17 cellular contexts compared by ENCODE assay signal in the genomic region with DNA sequence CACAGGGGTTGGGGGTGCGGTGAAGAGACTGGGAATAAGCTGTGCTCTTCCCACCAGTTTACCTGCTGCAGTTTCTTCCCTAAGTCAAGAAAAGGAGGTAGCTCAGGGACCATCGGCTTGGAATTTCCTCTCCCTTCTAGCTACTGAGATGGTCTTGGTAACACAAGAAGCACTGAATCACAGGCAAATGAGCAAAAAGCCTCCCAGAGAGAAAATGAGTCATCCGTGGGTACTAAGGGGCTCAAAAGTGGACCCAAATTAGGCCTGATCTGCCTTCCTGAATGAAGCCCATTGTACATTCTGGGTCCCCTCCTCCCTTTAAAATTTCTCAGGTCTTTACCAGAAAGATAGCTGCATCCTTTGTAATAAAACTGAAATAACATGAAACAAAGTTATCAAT. TPM values are rescaled to one million over a fixed set of nuclear protein-coding genes. Genes with fewer than 3 reads are reported as not detected.
DNase-seq lines count a peak whose midpoint lies in the region; ATAC-seq and TF ChIP-seq lines count a peak whose summit lies in the region.
"Had no signal": no experiment of that assay in that cellular context is flagged by ENCODE, and none has a peak within 500 bp of the region (broad histone marks: within the 10 kb centered on the region; RNA-seq: fewer than 3 reads in every experiment).

No MANE protein-coding gene starts in this region.

- no peak overlapping the region for H3K4me2 ChIP-seq in fibroblast of lung (ENCODE audit: extremely low read depth, insufficient read depth, low read length)

- no peak for DNase-seq in activated CD4-positive, alpha-beta T cell treated with anti-CD3 and anti-CD28 coated beads for 36 hours
- DNase-seq in activated CD4-positive, alpha-beta T cell treated with anti-CD3 and anti-CD28 coated beads for 4 hours: no peak
- DNase-seq in fibroblast of lung (ENCODE audit: low read depth in 2 of 2): peak; percentile 32 to 65
- no peak for DNase-seq in stimulated activated naive CD8-positive, alpha-beta T cell treated with anti-CD3 and anti-CD28 coated beads, Interleukin-15, amount 100 ng/mL, for 72 hours
- no peak for DNase-seq in NCI-H2081 (lab: John Stamatoyannopoulos, UW)
- no peak for DNase-seq in activated CD4-positive, alpha-beta T cell treated with anti-CD3 and anti-CD28 coated beads, Interleukin-2, amount 50 U/mL, for 48 hours
- DNase-seq: activated CD4-positive, alpha-beta T cell treated with anti-CD3 and anti-CD28 coated beads, Interleukin-2, amount 50 U/mL, for 1 hour; activated naive CD4-positive, alpha-beta T cell treated with Interleukin-2 at 50 U/mL for 16 hours; DMS79 treated with DMSO at 0.1 percent for 48 hours; H7; left colon; NCI-H2029; sigmoid colon; tibial artery had no signal

- no peaks in the 10 kb centered on the region for H3K9me3 ChIP-seq in fibroblast of lung (ENCODE audit: control insufficient read depth, insufficient read depth, low read depth, low read length)
- H3K9me3 ChIP-seq: sigmoid colon, tibial artery had no signal

- peaks cover 18% of the 10 kb centered on the region for H3K4me1 Mint-ChIP-seq in activated CD4-positive, alpha-beta T cell treated with anti-CD3 and anti-CD28 coated beads for 36 hours
- peaks cover 21% of the 10 kb centered on the region for H3K4me1 Mint-ChIP-seq in stimulated activated naive CD8-positive, alpha-beta T cell treated with anti-CD3 and anti-CD28 coated beads, Interleukin-15, amount 100 ng/mL, for 72 hours
- H3K4me1 Mint-ChIP-seq: nephron had no signal

- no peak overlapping the region for H3K9ac ChIP-seq in fibroblast of lung (ENCODE audit: insufficient read depth, low read length)

- H3K27me3 Mint-ChIP-seq in activated CD4-positive, alpha-beta T cell treated with anti-CD3 and anti-CD28 coated beads for 36 hours: peaks cover 6% of the 10 kb centered on the region
- peaks cover 25% of the 10 kb centered on the region for H3K27me3 Mint-ChIP-seq in stimulated activated naive CD8-positive, alpha-beta T cell treated with anti-CD3 and anti-CD28 coated beads, Interleukin-15, amount 100 ng/mL, for 72 hours

- H3K36me3 ChIP-seq in fibroblast of lung (ENCODE audit: control insufficient read depth, insufficient read depth, low read length): no peaks in the 10 kb centered on the region
- H3K36me3 ChIP-seq: sigmoid colon had no signal

- H3K9me3 Mint-ChIP-seq in activated CD4-positive, alpha-beta T cell treated with anti-CD3 and anti-CD28 coated beads for 36 hours (ENCODE audit: low read depth): no peaks in the 10 kb centered on the region
- H3K9me3 Mint-ChIP-seq in stimulated activated naive CD8-positive, alpha-beta T cell treated with anti-CD3 and anti-CD28 coated beads, Interleukin-15, amount 100 ng/mL, for 72 hours: no peaks in the 10 kb centered on the region
- H3K9me3 Mint-ChIP-seq: nephron had no signal

- H3K4me3 Mint-ChIP-seq in activated CD4-positive, alpha-beta T cell treated with anti-CD3 and anti-CD28 coated beads for 36 hours: no peak overlapping the region
- peak overlapping the region; percentile 14 to 49 for H3K4me3 Mint-ChIP-seq in stimulated activated naive CD8-positive, alpha-beta T cell treated with anti-CD3 and anti-CD28 coated beads, Interleukin-15, amount 100 ng/mL, for 72 hours
- H3K4me3 Mint-ChIP-seq: nephron had no signal

- no peak for ATAC-seq in activated CD4-positive, alpha-beta T cell treated with anti-CD3 and anti-CD28 coated beads for 36 hours
- ATAC-seq in SK-N-SH treated with all-trans-retinoic acid at 6 μM for 48 hours: peak; percentile 86
- ATAC-seq in stimulated activated naive CD8-positive, alpha-beta T cell treated with anti-CD3 and anti-CD28 coated beads, Interleukin-15, amount 100 ng/mL, for 72 hours: peak; percentile 29
- ATAC-seq in HG03432 (IDR thresholded peaks at IDR 0.05; ENCODE audit: unreplicated experiment): no peak
- ATAC-seq: left colon had no signal

- POLR2A ChIA-PET in activated CD4-positive, alpha-beta T cell treated with anti-CD3 and anti-CD28 coated beads for 36 hours (lab: Charles Lee): no interaction called here

- H2AFZ ChIP-seq in fibroblast of lung (ENCODE audit: low read length): no peak overlapping the region

- no peaks in the 10 kb centered on the region for H3K79me2 ChIP-seq in fibroblast of lung (ENCODE audit: control insufficient read depth, insufficient read depth, low read length)

- H3K4me1 ChIP-seq in fibroblast of lung (ENCODE audit: control insufficient read depth, extremely low read depth, insufficient read depth, low read length): peaks cover 3% of the 10 kb centered on the region
- H3K4me1 ChIP-seq: sigmoid colon, tibial artery had no signal

- intact Hi-C loops in activated CD4-positive, alpha-beta T cell treated with anti-CD3 and anti-CD28 coated beads for 36 hours (cut with DNase I, micrococcal nuclease): no loop called here

- H3K27ac Mint-ChIP-seq in activated CD4-positive, alpha-beta T cell treated with anti-CD3 and anti-CD28 coated beads for 36 hours: peak overlapping the region; percentile 56
- peak overlapping the region in 1 of 2 donors; percentile 2 for H3K27ac Mint-ChIP-seq in stimulated activated naive CD8-positive, alpha-beta T cell treated with anti-CD3 and anti-CD28 coated beads, Interleukin-15, amount 100 ng/mL, for 72 hours
- H3K27ac Mint-ChIP-seq: nephron had no signal

- TF ChIP-seq CTCF in fibroblast of lung (conservative IDR thresholded peaks at IDR 0.05 in 1 of 2, IDR thresholded peaks at IDR 0.05 in 1 of 2; ENCODE audit: low read depth in 1 of 2, low read length in 2 of 2): no peak

- H3K27me3 ChIP-seq in fibroblast of lung (ENCODE audit: control insufficient read depth, insufficient read depth, low read length): no peaks in the 10 kb centered on the region
- H3K27me3 ChIP-seq: sigmoid colon, tibial artery had no signal

- CTCF ChIA-PET in activated CD4-positive, alpha-beta T cell treated with anti-CD3 and anti-CD28 coated beads for 36 hours (lab: Charles Lee): interaction anchor here (0.5 to 3.6 kb wide), 6 partner anchors 7 to 137 kb away, joined by 3 to 14 read pairs (median 4); no protein-coding TSS in a partner anchor

- no peak overlapping the region for H3K4me3 ChIP-seq in fibroblast of lung (replicated peaks in 1 of 4; ENCODE audit: control extremely low read depth in 1 of 4, insufficient read depth in 1 of 4, low read depth in 3 of 4, low read length in 4 of 4)
- H3K4me3 ChIP-seq: sigmoid colon, tibial artery had no signal

- no peaks in the 10 kb centered on the region for H3K36me3 Mint-ChIP-seq in activated CD4-positive, alpha-beta T cell treated with anti-CD3 and anti-CD28 coated beads for 36 hours (ENCODE audit: low read depth)

- no peaks in the 10 kb centered on the region for H4K20me1 ChIP-seq in fibroblast of lung (ENCODE audit: control insufficient read depth, extremely low read depth, insufficient read depth, low read length)

- no peak overlapping the region for H3K27ac ChIP-seq in fibroblast of lung (ENCODE audit: insufficient read depth, low read length)
- H3K27ac ChIP-seq: sigmoid colon, tibial artery had no signal

TF ChIP-seq in SK-N-SH treated with all-trans-retinoic acid at 6 μM for 48 hours, 23 proteins besides CTCF, POLR2A, EP300 and RAD21 (continues in another document):
- no peak for TF ChIP-seq OSR1 (CRISPR knock-in tag; IDR thresholded peaks at IDR 0.05)
- no peak for TF ChIP-seq SNAI2 (CRISPR knock-in tag; IDR thresholded peaks at IDR 0.05)
- no peak for TF ChIP-seq ARNTL (CRISPR knock-in tag; IDR thresholded peaks at IDR 0.05; ENCODE audit: borderline replicate concordance, low read depth)
- TF ChIP-seq, protein P1, sequence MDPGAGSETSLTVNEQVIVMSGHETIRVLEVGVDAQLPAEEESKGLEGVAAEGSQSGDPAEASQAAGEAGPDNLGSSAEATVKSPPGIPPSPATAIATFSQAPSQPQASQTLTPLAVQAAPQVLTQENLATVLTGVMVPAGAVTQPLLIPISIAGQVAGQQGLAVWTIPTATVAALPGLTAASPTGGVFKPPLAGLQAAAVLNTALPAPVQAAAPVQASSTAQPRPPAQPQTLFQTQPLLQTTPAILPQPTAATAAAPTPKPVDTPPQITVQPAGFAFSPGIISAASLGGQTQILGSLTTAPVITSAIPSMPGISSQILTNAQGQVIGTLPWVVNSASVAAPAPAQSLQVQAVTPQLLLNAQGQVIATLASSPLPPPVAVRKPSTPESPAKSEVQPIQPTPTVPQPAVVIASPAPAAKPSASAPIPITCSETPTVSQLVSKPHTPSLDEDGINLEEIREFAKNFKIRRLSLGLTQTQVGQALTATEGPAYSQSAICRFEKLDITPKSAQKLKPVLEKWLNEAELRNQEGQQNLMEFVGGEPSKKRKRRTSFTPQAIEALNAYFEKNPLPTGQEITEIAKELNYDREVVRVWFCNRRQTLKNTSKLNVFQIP (CRISPR knock-in tag; IDR thresholded peaks at IDR 0.05; ENCODE audit: borderline replicate concordance, low read depth): no peak
- TF ChIP-seq PATZ1 (CRISPR knock-in tag; IDR thresholded peaks at IDR 0.05; ENCODE audit: borderline replicate concordance): no peak
- no peak for TF ChIP-seq GLIS3 (CRISPR knock-in tag; IDR thresholded peaks at IDR 0.05)
- TF ChIP-seq ZNF8 (CRISPR knock-in tag; IDR thresholded peaks at IDR 0.05): no peak
- no peak for TF ChIP-seq ESRRG (CRISPR knock-in tag; IDR thresholded peaks at IDR 0.05)
- no peak for TF ChIP-seq ZNF565 (CRISPR knock-in tag; conservative IDR thresholded peaks at IDR 0.05; ENCODE audit: low read depth)
- no peak for TF ChIP-seq TCF4 (CRISPR knock-in tag; IDR thresholded peaks at IDR 0.05; ENCODE audit: borderline replicate concordance)

RNA-seq across cellular contexts. Expression of gene PTPN3, which starts 49.9 kb away (rescaled TPM):
- under 1 TPM; 0.32 to 0.46 TPM for total RNA-seq in activated CD4-positive, alpha-beta T cell treated with anti-CD3 and anti-CD28 coated beads for 36 hours
- 1.3 and 2.3 TPM in 2 replicates for total RNA-seq in fibroblast of lung
- polyA plus RNA-seq in fibroblast of lung: 0.52 and 1.4 TPM in 2 replicates
- polyA plus RNA-seq in fibroblast of lung (2012): 0.28 and 1.2 TPM in 2 replicates
- 0.31 and 1.5 TPM in 2 replicates for polyA minus RNA-seq in fibroblast of lung (ENCODE audit: low replicate concordance)

Comparison
In these comparisons a context has a peak if more than half of its experiments do, and no peak if none do; other contexts are left out.
1. ATAC-seq: peak in SK-N-SH treated with all-trans-retinoic acid at 6 μM for 48 hours (single experiment) and stimulated activated naive CD8-positive, alpha-beta T cell treated with anti-CD3 and anti-CD28 coated beads, Interleukin-15, amount 100 ng/mL, for 72 hours (single experiment); none in activated CD4-positive, alpha-beta T cell treated with anti-CD3 and anti-CD28 coated beads for 36 hours (single experiment) and HG03432 (single experiment).
2. DNase-seq: peak in fibroblast of lung (2 of 2); none in activated CD4-positive, alpha-beta T cell treated with anti-CD3 and anti-CD28 coated beads for 36 hours (single experiment), activated CD4-positive, alpha-beta T cell treated with anti-CD3 and anti-CD28 coated beads for 4 hours (0 of 2), stimulated activated naive CD8-positive, alpha-beta T cell treated with anti-CD3 and anti-CD28 coated beads, Interleukin-15, amount 100 ng/mL, for 72 hours (0 of 2), NCI-H2081 (0 of 2) and activated CD4-positive, alpha-beta T cell treated with anti-CD3 and anti-CD28 coated beads, Interleukin-2, amount 50 U/mL, for 48 hours (0 of 2).